Comparison of ENCODE assay signal across 27 cellular contexts in the genomic region with DNA sequence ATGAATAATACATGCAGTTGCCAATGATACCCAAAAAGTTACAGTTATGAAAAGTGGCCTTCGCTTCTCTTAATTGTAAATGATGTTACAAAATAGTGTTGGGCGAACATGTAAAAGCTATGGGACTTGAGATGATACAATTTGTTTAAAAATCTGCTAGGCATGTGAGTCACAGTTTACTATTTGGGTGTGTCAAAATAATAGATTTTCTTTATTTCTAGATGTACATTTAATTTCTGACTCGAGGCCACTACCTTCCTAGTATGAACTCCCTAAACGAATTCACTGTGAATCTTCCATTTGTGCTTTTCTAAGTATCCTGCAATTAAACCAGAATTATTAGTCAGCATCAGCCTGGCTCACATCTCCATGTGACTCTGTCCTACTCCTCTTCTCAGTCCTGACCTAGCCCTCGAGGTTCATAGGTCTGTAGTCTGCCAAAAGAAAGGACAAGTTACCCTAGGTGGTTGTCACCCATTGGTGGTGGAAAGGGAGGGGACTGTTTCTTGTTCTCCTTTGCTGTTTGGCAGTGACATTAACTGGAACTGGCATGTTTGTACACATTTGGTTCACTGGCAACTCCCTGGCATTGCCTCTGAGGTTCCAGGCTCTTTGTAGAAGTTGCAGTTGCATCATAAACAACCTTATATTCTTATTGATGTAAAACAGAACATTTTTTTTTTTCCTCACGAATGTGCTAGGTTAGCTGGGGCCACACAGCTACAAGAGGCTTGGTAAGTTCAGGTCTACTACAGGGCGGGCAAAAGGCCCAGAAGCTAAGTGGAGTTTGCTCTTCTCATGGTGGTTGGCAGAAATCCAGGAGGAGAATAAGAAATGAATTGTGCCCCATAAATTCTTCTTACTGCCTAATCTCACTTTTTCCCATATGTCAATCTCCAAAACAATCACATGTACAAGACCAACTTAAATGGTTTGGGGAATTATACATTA.
DNase-seq lines count a peak whose midpoint lies in the region; ATAC-seq and TF ChIP-seq lines count a peak whose summit lies in the region.
"Had no signal": no experiment of that assay in that cellular context is flagged by ENCODE, and none has a peak within 500 bp of the region (broad histone marks: within the 10 kb centered on the region; RNA-seq: fewer than 3 reads in every experiment).

No MANE protein-coding gene starts in this region.

- WGBS in transverse colon (ENCODE audit: low coverage in 1 of 2), 2 donors, result 29 to 39% methylated on average over 6 to 7 of the region's 7 CpGs

- intact Hi-C loops in transverse colon (cut with DNase I; ENCODE audit: low total_unique reads) (no loop called here), left cardiac atrium (cut with DNase I) (loop anchor here in 1 of 2 donors (10.0 kb wide), 1 partner anchor 331 kb away; no protein-coding TSS in a partner anchor)

- TF ChIP-seq CTCF in LNCaP clone FGC (IDR thresholded peaks at IDR 0.05; ENCODE audit: control insufficient read depth, extremely low read depth, insufficient read depth), result no peak
- TF ChIP-seq CTCF in transverse colon (IDR thresholded peaks at IDR 0.05), result no peak

- no peaks in the 10 kb centered on the region for H3K27me3 ChIP-seq in muscle layer of colon (ENCODE audit: control insufficient read depth in 1 of 2, insufficient read depth in 2 of 2, low read length in 2 of 2)
- no peaks in the 10 kb centered on the region for H3K27me3 ChIP-seq in transverse colon
- H3K27me3 ChIP-seq: ascending aorta, BE2C, cardiac muscle cell, heart left ventricle had no signal

- no peak overlapping the region for H3K27ac Mint-ChIP-seq in activated CD8-positive, alpha-beta T cell treated with anti-CD3 and anti-CD28 coated beads, Interleukin-2, amount 10 ng/mL, durations not matched to agents 7 days and 5 days
- H3K27ac Mint-ChIP-seq: activated CD4-positive, alpha-beta T cell treated with anti-CD3 and anti-CD28 coated beads, Interleukin-2, amount 10 ng/mL, durations not matched to agents 24 days and 14 days; activated naive CD8-positive, alpha-beta T cell treated with anti-CD3 and anti-CD28 coated beads for 36 hours; natural killer cell treated with Interleukin-12 subunit alpha and Interleukin-12 subunit beta and Interleukin-15 and Interleukin-18, amount 100 ng/mL, for 72 hours; stimulated activated memory B cell treated with anti-CD40 and anti-IgM and Interleukin-4, amounts not matched to agents 10 μg/mL and 1 μg/mL and 100 μg/mL, for 72 hours; T-cell; WTC11 had no signal

- H3K9ac ChIP-seq in muscle layer of colon (ENCODE audit: low read length), result no peak overlapping the region

- no peaks in the 10 kb centered on the region for H3K4me1 Mint-ChIP-seq in activated CD8-positive, alpha-beta T cell treated with anti-CD3 and anti-CD28 coated beads, Interleukin-2, amount 10 ng/mL, durations not matched to agents 7 days and 5 days (ENCODE audit: low read depth)
- H3K4me1 Mint-ChIP-seq: activated CD4-positive, alpha-beta T cell treated with anti-CD3 and anti-CD28 coated beads, Interleukin-2, amount 10 ng/mL, durations not matched to agents 24 days and 14 days; activated naive CD8-positive, alpha-beta T cell treated with anti-CD3 and anti-CD28 coated beads for 36 hours; stimulated activated memory B cell treated with anti-CD40 and anti-IgM and Interleukin-4, amounts not matched to agents 10 μg/mL and 1 μg/mL and 100 μg/mL, for 72 hours; T-cell; WTC11 had no signal

- no peak for TF ChIP-seq POLR2A in transverse colon (IDR thresholded peaks at IDR 0.05)

- ATAC-seq in esophagus mucosa (peak; percentile 65), left cardiac atrium (no peak)
- no peak for ATAC-seq in activated CD8-positive, alpha-beta T cell treated with anti-CD3 and anti-CD28 coated beads, Interleukin-2, amount 10 ng/mL, durations not matched to agents 7 days and 5 days
- ATAC-seq: natural killer cell treated with Interleukin-12 subunit alpha and Interleukin-12 subunit beta and Interleukin-15 and Interleukin-18, amount 100 ng/mL, for 72 hours; stimulated activated memory B cell treated with anti-CD40 and anti-IgM and Interleukin-4, amounts not matched to agents 10 μg/mL and 1 μg/mL and 100 μg/mL, for 72 hours; T-cell; WTC11 had no signal

- H3K4me3 ChIP-seq in LNCaP clone FGC (ENCODE audit: low read depth, low read length), result no peak overlapping the region
- H3K4me3 ChIP-seq in muscle layer of colon (ENCODE audit: low read depth in 1 of 2, low read length in 2 of 2), result no peak overlapping the region
- no peak overlapping the region for H3K4me3 ChIP-seq in transverse colon
- H3K4me3 ChIP-seq: ascending aorta, cardiac muscle cell, heart left ventricle, lung had no signal

- H3K9me3 ChIP-seq in muscle layer of colon (ENCODE audit: low read length) (no peaks in the 10 kb centered on the region), transverse colon (no peaks in the 10 kb centered on the region)
- H3K9me3 ChIP-seq: ascending aorta, BE2C had no signal

- peak overlapping the region; percentile 36 for H3K27ac ChIP-seq in muscle layer of colon (ENCODE audit: low read depth, low read length)
- H3K27ac ChIP-seq in transverse colon, result peak overlapping the region; percentile 15 to 64 (median 50)
- H3K27ac ChIP-seq: ascending aorta, cardiac muscle cell had no signal

- H3K36me3 ChIP-seq in muscle layer of colon (ENCODE audit: insufficient read depth, low read length) (no peaks in the 10 kb centered on the region), transverse colon (no peaks in the 10 kb centered on the region)
- H3K36me3 ChIP-seq: ascending aorta, BE2C, cardiac muscle cell, heart left ventricle had no signal

- POLR2A ChIA-PET in activated CD8-positive, alpha-beta T cell treated with anti-CD3 and anti-CD28 coated beads, Interleukin-2, amount 10 ng/mL, durations not matched to agents 7 days and 5 days (lab: Charles Lee), result no interaction called here

- peak; percentile 87 for TF ChIP-seq EP300 in transverse colon (IDR thresholded peaks at IDR 0.05; ENCODE audit: low read depth)

- CTCF ChIA-PET in activated CD8-positive, alpha-beta T cell treated with anti-CD3 and anti-CD28 coated beads, Interleukin-2, amount 10 ng/mL, durations not matched to agents 7 days and 5 days (lab: Charles Lee), result no interaction called here

- no peaks in the 10 kb centered on the region for H3K36me3 Mint-ChIP-seq in activated CD8-positive, alpha-beta T cell treated with anti-CD3 and anti-CD28 coated beads, Interleukin-2, amount 10 ng/mL, durations not matched to agents 7 days and 5 days (ENCODE audit: low read depth)
- H3K36me3 Mint-ChIP-seq: activated naive CD8-positive, alpha-beta T cell treated with anti-CD3 and anti-CD28 coated beads for 36 hours; natural killer cell treated with Interleukin-12 subunit alpha and Interleukin-12 subunit beta and Interleukin-15 and Interleukin-18, amount 100 ng/mL, for 72 hours; stimulated activated memory B cell treated with anti-CD40 and anti-IgM and Interleukin-4, amounts not matched to agents 10 μg/mL and 1 μg/mL and 100 μg/mL, for 72 hours; T-cell; WTC11 had no signal

- H3K4me3 Mint-ChIP-seq in activated CD8-positive, alpha-beta T cell treated with anti-CD3 and anti-CD28 coated beads, Interleukin-2, amount 10 ng/mL, durations not matched to agents 7 days and 5 days, result no peak overlapping the region
- H3K4me3 Mint-ChIP-seq: activated CD4-positive, alpha-beta T cell treated with anti-CD3 and anti-CD28 coated beads, Interleukin-2, amount 10 ng/mL, durations not matched to agents 24 days and 14 days; activated naive CD8-positive, alpha-beta T cell treated with anti-CD3 and anti-CD28 coated beads for 36 hours; natural killer cell treated with Interleukin-12 subunit alpha and Interleukin-12 subunit beta and Interleukin-15 and Interleukin-18, amount 100 ng/mL, for 72 hours; stimulated activated memory B cell treated with anti-CD40 and anti-IgM and Interleukin-4, amounts not matched to agents 10 μg/mL and 1 μg/mL and 100 μg/mL, for 72 hours; T-cell; WTC11 had no signal

- peak; percentile 61 for DNase-seq in LNCaP clone FGC (ENCODE audit: low read depth)
- peak; percentile 62 for DNase-seq in transverse colon
- DNase-seq in left cardiac atrium, result no peak
- no peak for DNase-seq in activated CD8-positive, alpha-beta T cell treated with anti-CD3 and anti-CD28 coated beads, Interleukin-2, amount 10 ng/mL, durations not matched to agents 7 days and 5 days
- no peak for DNase-seq in NCI-H510A treated with DMSO at 0.1 percent for 48 hours (lab: John Stamatoyannopoulos, UW)
- DNase-seq: activated CD4-positive, alpha-beta T cell treated with anti-CD3 and anti-CD28 coated beads, Interleukin-2, amount 10 ng/mL, durations not matched to agents 24 days and 14 days; activated effector memory CD4-positive, alpha-beta T cell treated with anti-CD3 and anti-CD28 coated beads, Interleukin-2, amount 50 U/mL, for 16 hours; activated naive CD8-positive, alpha-beta T cell treated with anti-CD3 and anti-CD28 coated beads for 36 hours; activated T-cell treated with anti-CD3 and anti-CD28 coated beads, Interleukin-2, amount 50 U/mL, for 1 hour; BE2C; effector CD4-positive, alpha-beta T cell; H7; heart left ventricle; KG1; kidney; MM.1S; NCI-H2029 treated with DMSO at 0.1 percent for 48 hours; NCI-H2227 treated with DMSO at 0.1 percent for 48 hours; T-cell had no signal

- H3K27me3 Mint-ChIP-seq in activated CD8-positive, alpha-beta T cell treated with anti-CD3 and anti-CD28 coated beads, Interleukin-2, amount 10 ng/mL, durations not matched to agents 7 days and 5 days (ENCODE audit: low read depth), result no peaks in the 10 kb centered on the region
- H3K27me3 Mint-ChIP-seq: activated CD4-positive, alpha-beta T cell treated with anti-CD3 and anti-CD28 coated beads, Interleukin-2, amount 10 ng/mL, durations not matched to agents 24 days and 14 days; activated naive CD8-positive, alpha-beta T cell treated with anti-CD3 and anti-CD28 coated beads for 36 hours; stimulated activated memory B cell treated with anti-CD40 and anti-IgM and Interleukin-4, amounts not matched to agents 10 μg/mL and 1 μg/mL and 100 μg/mL, for 72 hours had no signal

- H3K4me1 ChIP-seq in muscle layer of colon (ENCODE audit: insufficient read depth, low read length), result peaks cover 11% of the 10 kb centered on the region
- peaks cover 0 to 16% (median 8%) of the 10 kb centered on the region in 4 donors for H3K4me1 ChIP-seq in transverse colon
- H3K4me1 ChIP-seq: ascending aorta, BE2C, heart left ventricle had no signal

- in situ Hi-C loops in transverse colon (cut with MboI; ENCODE audit: low pct_ligation_motif_present in 1 of 4, low pct_unique_long_range_greater_than_20kb in 1 of 4, low sequenced_read_pairs in 3 of 4), result loop anchor here in 1 of 4 donors (25.0 kb wide), 1 partner anchor 1024 kb away; no protein-coding TSS in a partner anchor

- H3K9me3 Mint-ChIP-seq in activated CD8-positive, alpha-beta T cell treated with anti-CD3 and anti-CD28 coated beads, Interleukin-2, amount 10 ng/mL, durations not matched to agents 7 days and 5 days (ENCODE audit: insufficient read depth), result no peaks in the 10 kb centered on the region
- H3K9me3 Mint-ChIP-seq: activated CD4-positive, alpha-beta T cell treated with anti-CD3 and anti-CD28 coated beads, Interleukin-2, amount 10 ng/mL, durations not matched to agents 24 days and 14 days; activated naive CD8-positive, alpha-beta T cell treated with anti-CD3 and anti-CD28 coated beads for 36 hours had no signal

Comparison
In these comparisons a context has a peak if more than half of its experiments do, and no peak if none do; other contexts are left out.
1. DNase-seq: peak in LNCaP clone FGC (single experiment) and transverse colon (single experiment); none in left cardiac atrium (single experiment), activated CD8-positive, alpha-beta T cell treated with anti-CD3 and anti-CD28 coated beads, Interleukin-2, amount 10 ng/mL, durations not matched to agents 7 days and 5 days (single experiment) and NCI-H510A treated with DMSO at 0.1 percent for 48 hours (single experiment).